In genomic region chr1:110034451-110035235, GRCh38 we compare ENCODE assay signal across 8 cellular contexts. TPM values are rescaled to one million over a fixed set of nuclear protein-coding genes. Genes with fewer than 3 reads are reported as not detected.
DNase-seq lines count a peak whose midpoint lies in the region; ATAC-seq lines count a peak whose summit lies in the region.

A gene with protein sequence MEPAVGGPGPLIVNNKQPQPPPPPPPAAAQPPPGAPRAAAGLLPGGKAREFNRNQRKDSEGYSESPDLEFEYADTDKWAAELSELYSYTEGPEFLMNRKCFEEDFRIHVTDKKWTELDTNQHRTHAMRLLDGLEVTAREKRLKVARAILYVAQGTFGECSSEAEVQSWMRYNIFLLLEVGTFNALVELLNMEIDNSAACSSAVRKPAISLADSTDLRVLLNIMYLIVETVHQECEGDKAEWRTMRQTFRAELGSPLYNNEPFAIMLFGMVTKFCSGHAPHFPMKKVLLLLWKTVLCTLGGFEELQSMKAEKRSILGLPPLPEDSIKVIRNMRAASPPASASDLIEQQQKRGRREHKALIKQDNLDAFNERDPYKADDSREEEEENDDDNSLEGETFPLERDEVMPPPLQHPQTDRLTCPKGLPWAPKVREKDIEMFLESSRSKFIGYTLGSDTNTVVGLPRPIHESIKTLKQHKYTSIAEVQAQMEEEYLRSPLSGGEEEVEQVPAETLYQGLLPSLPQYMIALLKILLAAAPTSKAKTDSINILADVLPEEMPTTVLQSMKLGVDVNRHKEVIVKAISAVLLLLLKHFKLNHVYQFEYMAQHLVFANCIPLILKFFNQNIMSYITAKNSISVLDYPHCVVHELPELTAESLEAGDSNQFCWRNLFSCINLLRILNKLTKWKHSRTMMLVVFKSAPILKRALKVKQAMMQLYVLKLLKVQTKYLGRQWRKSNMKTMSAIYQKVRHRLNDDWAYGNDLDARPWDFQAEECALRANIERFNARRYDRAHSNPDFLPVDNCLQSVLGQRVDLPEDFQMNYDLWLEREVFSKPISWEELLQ (plus strand): TSS chr1:110034624. CDS start chr1:110034638, 14 bp downstream.

- intact Hi-C loops in CD4-positive, alpha-beta memory T cell (cut with micrococcal nuclease) = loop anchor here (1.0 to 5.0 kb wide), 8 partner anchors 50 to 928 kb away; partner anchors contain the start of genes AHCYL1, ATXN7L2, LAMTOR5 and LRIF1

- peaks cover 44% of the 10 kb centered on the region for H3K4me1 ChIP-seq in CD4-positive, alpha-beta memory T cell (ENCODE audit: insufficient read depth, low read length)
- peaks cover 21% of the 10 kb centered on the region for H3K4me1 ChIP-seq in effector memory CD4-positive, alpha-beta T cell (ENCODE audit: control insufficient read depth, insufficient read depth, low read length, poor library complexity, severe bottlenecking)

- peak within 1 kb of the TSS; percentile 83 to 98 (median 95) for H3K27ac Mint-ChIP-seq in CD4-positive, alpha-beta memory T cell

- CTCF ChIA-PET in CD4-positive, alpha-beta memory T cell (lab: Charles Lee; ENCODE audit: partially characterized antibody) = interaction anchor here (1.2 to 9.3 kb wide), 5 partner anchors 14 to 305 kb away, joined by 3 to 120 read pairs (median 5); partner anchors contain the start of genes AHCYL1 and RBM15

- no peaks in the 10 kb centered on the region for H3K27me3 ChIP-seq in CD4-positive, alpha-beta memory T cell (ENCODE audit: insufficient read depth, low read length)
- no peaks in the 10 kb centered on the region for H3K27me3 ChIP-seq in effector memory CD4-positive, alpha-beta T cell (replicated peaks; ENCODE audit: control insufficient read depth, insufficient read depth, low read length, poor library complexity, severe bottlenecking)

- H3K4me3 Mint-ChIP-seq in CD4-positive, alpha-beta memory T cell = peak within 1 kb of the TSS; percentile 93 to 98 (median 97)

- DNase-seq in CD4-positive, alpha-beta memory T cell = peak; percentile 93 to 95 (median 95)
- DNase-seq in HS-27A (ENCODE audit: low read depth) (peak; percentile 91), NK-92 (lab: John Stamatoyannopoulos, UW; ENCODE audit: unreplicated experiment) (peak; percentile 57), medulla oblongata (ENCODE audit: extremely low spot score) (peak; percentile 98)
- peak; percentile 81 for DNase-seq in activated CD8-positive, alpha-beta memory T cell treated with anti-CD3 and anti-CD28 coated beads for 1 hour (ENCODE audit: extremely low read depth in 1 of 2, low read depth in 1 of 2)
- DNase-seq in effector memory CD4-positive, alpha-beta T cell = peak; percentile 82 to 91 (median 88)
- DNase-seq in stimulated activated CD8-positive, alpha-beta memory T cell treated with anti-CD3 and anti-CD28 coated beads, Interleukin-12 subunit alpha, Interleukin-12 subunit beta, amount 100 ng/mL, for 1 hour (ENCODE audit: low read depth) = peak; percentile 86

- POLR2A ChIA-PET in CD4-positive, alpha-beta memory T cell (lab: Charles Lee; ENCODE audit: partially characterized antibody) = interaction anchor here (0.7 to 2.7 kb wide), 33 partner anchors 9 to 1343 kb away, joined by 3 to 33 read pairs (median 4); partner anchors contain the start of genes AHCYL1, ATXN7L2, CYB561D1 and GNAI3

- no peaks in the 10 kb centered on the region for H3K27me3 Mint-ChIP-seq in CD4-positive, alpha-beta memory T cell

- H3K9me3 Mint-ChIP-seq in CD4-positive, alpha-beta memory T cell = peaks cover 0 to 6% (median 0%) of the 10 kb centered on the region in 8 donors

- H3K4me1 Mint-ChIP-seq in CD4-positive, alpha-beta memory T cell = peaks cover 34 to 66% (median 48%) of the 10 kb centered on the region in 4 donors

- peak; percentile 87 for ATAC-seq in GM19463 (IDR thresholded peaks at IDR 0.05; ENCODE audit: unreplicated experiment)

- no peaks in the 10 kb centered on the region for H3K9me3 ChIP-seq in CD4-positive, alpha-beta memory T cell (ENCODE audit: control insufficient read depth in 1 of 2, low read length in 2 of 2)
- no peaks in the 10 kb centered on the region for H3K9me3 ChIP-seq in effector memory CD4-positive, alpha-beta T cell (ENCODE audit: control insufficient read depth, low read length)

- H3K36me3 Mint-ChIP-seq in CD4-positive, alpha-beta memory T cell = peaks cover 13 to 37% of the 10 kb centered on the region in 2 donors

- peak within 1 kb of the TSS; percentile 74 to 80 for H3K4me3 ChIP-seq in CD4-positive, alpha-beta memory T cell (ENCODE audit: low read length in 2 of 2)
- peak within 1 kb of the TSS; percentile 85 for H3K4me3 ChIP-seq in effector memory CD4-positive, alpha-beta T cell (ENCODE audit: insufficient read depth, low read depth, low read length, poor library complexity, severe bottlenecking)

- peak within 1 kb of the TSS; percentile 97 for H3K27ac ChIP-seq in CD4-positive, alpha-beta memory T cell (ENCODE audit: low read depth, low read length)
- peak within 1 kb of the TSS; percentile 91 for H3K27ac ChIP-seq in effector memory CD4-positive, alpha-beta T cell (ENCODE audit: insufficient read depth, low read length, poor library complexity, severe bottlenecking)

- H3K36me3 ChIP-seq in CD4-positive, alpha-beta memory T cell (ENCODE audit: insufficient read depth, low read length) = peaks cover 20% of the 10 kb centered on the region
- H3K36me3 ChIP-seq in effector memory CD4-positive, alpha-beta T cell (ENCODE audit: control insufficient read depth, insufficient read depth, low read length) = peaks cover 17% of the 10 kb centered on the region

RNA-seq across cellular contexts. Expression of the gene that starts here (rescaled TPM):
- 10 to 100 TPM; 73.3 TPM for total RNA-seq in CD4-positive, alpha-beta memory T cell
- 10 to 100 TPM; 16.5 to 30.2 TPM for polyA plus RNA-seq in CD4-positive, alpha-beta memory T cell

Comparison
In these comparisons a context has a peak if more than half of its experiments do, and no peak if none do; other contexts are left out.
1. Peak in every context shown above with its lines: DNase-seq, ATAC-seq, H3K4me3 ChIP-seq and H3K27ac ChIP-seq.